Comparison of ENCODE assay signal across 21 cellular contexts in the genomic region with DNA sequence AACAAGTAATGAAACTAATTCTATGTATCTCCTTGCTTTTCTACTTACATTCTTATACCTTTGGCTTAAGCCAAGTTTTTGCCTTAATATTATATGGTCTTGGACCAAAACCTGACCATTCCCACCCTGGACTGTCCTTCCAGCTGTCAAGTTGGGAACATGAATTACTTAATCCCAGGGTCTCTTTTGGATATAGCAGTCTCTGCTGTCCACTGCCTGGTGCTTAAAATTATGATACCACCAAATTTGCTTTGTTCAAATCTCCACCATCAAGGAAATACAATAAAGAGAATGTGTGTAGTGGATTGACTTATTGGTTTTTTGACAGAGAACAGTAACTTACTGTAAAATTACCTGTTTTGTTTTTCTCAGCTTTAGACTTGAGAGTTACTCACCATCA.
A peak's percentile ranks its signal among the peaks of the same experiment; 100 is the strongest.
DNase-seq lines count a peak whose midpoint lies in the region; ATAC-seq, FAIRE-seq and TF ChIP-seq lines count a peak whose summit lies in the region.
"Had no signal": no experiment of that assay in that cellular context is flagged by ENCODE, and none has a peak within 500 bp of the region (broad histone marks: within the 10 kb centered on the region; RNA-seq: fewer than 3 reads in every experiment).

No MANE protein-coding gene starts in this region.

- no peak overlapping the region for H3K4me2 ChIP-seq in A549
- H3K4me2 ChIP-seq in GM23338, result no peak overlapping the region
- H3K4me2 ChIP-seq: BLaER1 treated with 17β-estradiol and CSF1 and Interleukin-3, amounts not matched to agents 10 nM and 100 nM had no signal

- H3K4me1 Mint-ChIP-seq in GM23338, result no peaks in the 10 kb centered on the region
- H3K4me1 Mint-ChIP-seq: B cell had no signal

- no peaks in the 10 kb centered on the region for H3K79me2 ChIP-seq in GM23338 (replicated peaks; ENCODE audit: insufficient read depth)

- TF ChIP-seq CTCF in A549 (IDR thresholded peaks at IDR 0.05) (no peak), GM23338 (conservative IDR thresholded peaks at IDR 0.05; ENCODE audit: low read depth in 2 of 2) (no peak)

- CTCF ChIA-PET in A549 (lab: Yijun Ruan, JAX), result interaction anchor here (0.7 kb wide), 1 partner anchor 108 kb away, joined by 5 read pairs; no protein-coding TSS in a partner anchor

- H3K4me1 ChIP-seq in A549, result no peaks in the 10 kb centered on the region
- no peaks in the 10 kb centered on the region for H3K4me1 ChIP-seq in GM23338 (ENCODE audit: insufficient read depth)
- H3K4me1 ChIP-seq: BLaER1 treated with 17β-estradiol and CSF1 and Interleukin-3, amounts not matched to agents 10 nM and 100 nM; Caco-2 had no signal

- POLR2A ChIA-PET in A549 (lab: Yijun Ruan, JAX), result no interaction called here

- FAIRE-seq in A549 (lab: Jason Lieb, UNC) (no peak), frontal cortex (lab: Jason Lieb, UNC) (no peak)
- FAIRE-seq: D721Med, G401.6, GM12891, GM19239 had no signal

- H3K9me2 ChIP-seq in GM23338 (ENCODE audit: insufficient read depth), result no peaks in the 10 kb centered on the region

- H3K27me3 Mint-ChIP-seq in GM23338 (ENCODE audit: insufficient read depth, low read depth, poor library complexity), result peaks cover 2% of the 10 kb centered on the region
- H3K27me3 Mint-ChIP-seq: B cell; CD4-positive, alpha-beta T cell had no signal

- H3K4me3 ChIP-seq in A549 (no peak overlapping the region), GM23338 (no peak overlapping the region)
- H3K4me3 ChIP-seq: BLaER1 treated with 17β-estradiol and CSF1 and Interleukin-3, amounts not matched to agents 10 nM and 100 nM had no signal

- 0 out of 3 replicates have a peak, but pooled peaks cover 7% of the 10 kb centered on the region for H3K9me3 Mint-ChIP-seq in GM23338
- H3K9me3 Mint-ChIP-seq: CD4-positive, alpha-beta T cell; CD8-positive, alpha-beta T cell had no signal

- DNase-seq in A549 (ENCODE audit: low read depth in 1 of 2, low spot score in 1 of 2), result no peak
- no peak for DNase-seq in GM23338 (ENCODE audit: low spot score)
- DNase-seq in frontal cortex (ENCODE audit: low spot score in 2 of 2), result no peak
- DNase-seq in inferior parietal cortex (ENCODE audit: extremely low spot score), result no peak
- DNase-seq: 8988T; AML-193; Caco-2; Calu3; CD4-positive, alpha-beta T cell; CD8-positive, alpha-beta T cell; DMS79 treated with DMSO at 0.1 percent for 48 hours; GF-D8 had no signal

- no peak for TF ChIP-seq POLR2A in A549 (IDR thresholded peaks at IDR 0.05; ENCODE audit: low read length)

- TF ChIP-seq EP300 in A549 (IDR thresholded peaks at IDR 0.05) (no peak), Ishikawa (IDR thresholded peaks at IDR 0.05; ENCODE audit: borderline replicate concordance) (no peak)

- H3K9me3 ChIP-seq in A549, result no peaks in the 10 kb centered on the region
- H3K9me3 ChIP-seq: Caco-2 had no signal

- no peaks in the 10 kb centered on the region for H3K27me3 ChIP-seq in GM23338 (ENCODE audit: insufficient read depth)
- H3K27me3 ChIP-seq: BLaER1 treated with 17β-estradiol and CSF1 and Interleukin-3, amounts not matched to agents 10 nM and 100 nM had no signal

- TF ChIP-seq RAD21 in A549 (conservative IDR thresholded peaks at IDR 0.05 in 1 of 2, IDR thresholded peaks at IDR 0.05 in 1 of 2) (no peak), Ishikawa (IDR thresholded peaks at IDR 0.05; ENCODE audit: low read depth) (no peak)

- H3K27ac Mint-ChIP-seq in GM23338, result no peak overlapping the region
- H3K27ac Mint-ChIP-seq: B cell; CD4-positive, alpha-beta T cell; CD8-positive, alpha-beta T cell had no signal

- H3K36me3 Mint-ChIP-seq in GM23338 (ENCODE audit: low read depth), result peaks cover 7% of the 10 kb centered on the region; the same call in 2 of the 3 replicates
- H3K36me3 Mint-ChIP-seq: CD8-positive, alpha-beta T cell had no signal

- no peaks in the 10 kb centered on the region; the same call in 1 of the 2 replicates for H3K36me3 ChIP-seq in GM23338 (ENCODE audit: insufficient read depth)
- H3K36me3 ChIP-seq: BLaER1 treated with 17β-estradiol and CSF1 and Interleukin-3, amounts not matched to agents 10 nM and 100 nM had no signal

- ATAC-seq in A549 (no peak), GM23338 (no peak), GM19324 (IDR thresholded peaks at IDR 0.05; ENCODE audit: low FRiP score, unreplicated experiment) (no peak)
- ATAC-seq: CD8-positive, alpha-beta T cell had no signal

- no peak overlapping the region for H2AFZ ChIP-seq in GM23338

- H3F3A ChIP-seq in GM23338 (replicated peaks; ENCODE audit: low read depth), result no peaks in the 10 kb centered on the region

- H4K20me1 ChIP-seq in GM23338 (replicated peaks; ENCODE audit: insufficient read depth), result no peaks in the 10 kb centered on the region
- H4K20me1 ChIP-seq: BLaER1 treated with 17β-estradiol and CSF1 and Interleukin-3, amounts not matched to agents 10 nM and 100 nM had no signal

- H3K4me3 Mint-ChIP-seq in GM23338, result no peak overlapping the region
- H3K4me3 Mint-ChIP-seq: B cell; CD4-positive, alpha-beta T cell; CD8-positive, alpha-beta T cell had no signal

- no peak overlapping the region for H3K27ac ChIP-seq in A549
- no peak overlapping the region for H3K27ac ChIP-seq in GM23338 (ENCODE audit: low read depth)
- H3K27ac ChIP-seq: BLaER1 treated with 17β-estradiol and CSF1 and Interleukin-3, amounts not matched to agents 10 nM and 100 nM; C4-2B had no signal

TF ChIP-seq in GM23338, 12 proteins besides CTCF, POLR2A, EP300 and RAD21:
- TF ChIP-seq, protein P1, sequence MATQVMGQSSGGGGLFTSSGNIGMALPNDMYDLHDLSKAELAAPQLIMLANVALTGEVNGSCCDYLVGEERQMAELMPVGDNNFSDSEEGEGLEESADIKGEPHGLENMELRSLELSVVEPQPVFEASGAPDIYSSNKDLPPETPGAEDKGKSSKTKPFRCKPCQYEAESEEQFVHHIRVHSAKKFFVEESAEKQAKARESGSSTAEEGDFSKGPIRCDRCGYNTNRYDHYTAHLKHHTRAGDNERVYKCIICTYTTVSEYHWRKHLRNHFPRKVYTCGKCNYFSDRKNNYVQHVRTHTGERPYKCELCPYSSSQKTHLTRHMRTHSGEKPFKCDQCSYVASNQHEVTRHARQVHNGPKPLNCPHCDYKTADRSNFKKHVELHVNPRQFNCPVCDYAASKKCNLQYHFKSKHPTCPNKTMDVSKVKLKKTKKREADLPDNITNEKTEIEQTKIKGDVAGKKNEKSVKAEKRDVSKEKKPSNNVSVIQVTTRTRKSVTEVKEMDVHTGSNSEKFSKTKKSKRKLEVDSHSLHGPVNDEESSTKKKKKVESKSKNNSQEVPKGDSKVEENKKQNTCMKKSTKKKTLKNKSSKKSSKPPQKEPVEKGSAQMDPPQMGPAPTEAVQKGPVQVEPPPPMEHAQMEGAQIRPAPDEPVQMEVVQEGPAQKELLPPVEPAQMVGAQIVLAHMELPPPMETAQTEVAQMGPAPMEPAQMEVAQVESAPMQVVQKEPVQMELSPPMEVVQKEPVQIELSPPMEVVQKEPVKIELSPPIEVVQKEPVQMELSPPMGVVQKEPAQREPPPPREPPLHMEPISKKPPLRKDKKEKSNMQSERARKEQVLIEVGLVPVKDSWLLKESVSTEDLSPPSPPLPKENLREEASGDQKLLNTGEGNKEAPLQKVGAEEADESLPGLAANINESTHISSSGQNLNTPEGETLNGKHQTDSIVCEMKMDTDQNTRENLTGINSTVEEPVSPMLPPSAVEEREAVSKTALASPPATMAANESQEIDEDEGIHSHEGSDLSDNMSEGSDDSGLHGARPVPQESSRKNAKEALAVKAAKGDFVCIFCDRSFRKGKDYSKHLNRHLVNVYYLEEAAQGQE (IDR thresholded peaks at IDR 0.05; ENCODE audit: unreplicated experiment), result peak; percentile 22
- no peak for TF ChIP-seq ZNF114 (CRISPR knock-in tag; IDR thresholded peaks at IDR 0.05)
TF ChIP-seq in GM23338: peak in this region for 1.

TF ChIP-seq in Ishikawa, 13 proteins besides CTCF, POLR2A, EP300 and RAD21:
- no peak for TF ChIP-seq ZBTB7A (IDR thresholded peaks at IDR 0.05; ENCODE audit: low read depth)
- TF ChIP-seq, protein P1 (IDR thresholded peaks at IDR 0.05; ENCODE audit: low read depth), result peak; percentile 55; the same call in 1 of the 2 replicates
